1 cellular context compared by ENCODE assay signal in the genomic region with DNA sequence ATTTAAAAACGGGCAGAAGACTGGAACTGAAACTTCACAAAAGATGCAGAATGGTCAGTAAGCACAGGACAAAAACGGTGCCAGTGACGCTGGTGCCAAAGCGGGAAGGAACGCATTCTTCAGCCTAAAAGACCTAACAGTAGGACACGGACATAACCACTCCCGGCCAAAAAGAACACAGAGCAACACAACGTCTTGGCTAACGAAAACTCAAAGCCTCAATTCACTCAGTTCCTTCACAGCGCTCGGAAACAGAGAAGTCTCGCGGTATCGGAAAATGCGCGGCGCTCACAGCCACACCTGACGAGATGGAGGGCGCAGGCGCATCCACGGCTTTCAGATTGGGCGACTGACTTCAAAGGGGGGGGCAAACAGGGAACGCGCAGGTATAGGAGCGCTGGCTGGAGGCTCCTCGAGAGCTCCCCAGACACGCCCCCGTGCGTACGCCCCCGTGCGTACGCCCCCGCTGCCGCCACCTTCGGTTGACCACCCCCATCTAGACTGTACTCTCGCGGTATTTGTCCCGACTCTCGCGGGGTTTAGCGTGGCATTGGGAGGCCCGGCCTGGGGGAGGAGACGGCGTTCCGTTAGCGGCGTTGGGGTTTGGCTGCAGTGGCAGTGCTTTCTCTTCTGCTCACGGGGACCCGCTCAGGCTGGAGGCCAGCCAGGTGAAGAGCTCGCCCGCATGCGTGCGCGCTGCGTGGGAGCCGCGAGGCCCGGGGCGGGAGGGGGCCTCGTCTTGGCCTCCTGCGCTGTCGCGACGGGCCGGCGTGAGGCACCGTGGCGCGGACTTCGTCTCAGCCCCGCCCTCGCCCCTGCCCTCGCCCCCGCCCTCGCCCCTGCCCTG.
TF ChIP-seq lines count a peak whose summit lies in the region.

NKTR (plus strand) TSS at position 576 of the 847 bp plus-strand sequence. CDS start 321 bp downstream, outside the sequence.

TF ChIP-seq in SK-N-SH, 30 proteins besides CTCF, POLR2A, EP300 and RAD21 (continued from another document):
- peak; percentile 52 for TF ChIP-seq REST (IDR thresholded peaks at IDR 0.05; ENCODE audit: low read depth, low read length)
TF ChIP-seq in SK-N-SH: peak in this region for 10.
